In the genomic region with DNA sequence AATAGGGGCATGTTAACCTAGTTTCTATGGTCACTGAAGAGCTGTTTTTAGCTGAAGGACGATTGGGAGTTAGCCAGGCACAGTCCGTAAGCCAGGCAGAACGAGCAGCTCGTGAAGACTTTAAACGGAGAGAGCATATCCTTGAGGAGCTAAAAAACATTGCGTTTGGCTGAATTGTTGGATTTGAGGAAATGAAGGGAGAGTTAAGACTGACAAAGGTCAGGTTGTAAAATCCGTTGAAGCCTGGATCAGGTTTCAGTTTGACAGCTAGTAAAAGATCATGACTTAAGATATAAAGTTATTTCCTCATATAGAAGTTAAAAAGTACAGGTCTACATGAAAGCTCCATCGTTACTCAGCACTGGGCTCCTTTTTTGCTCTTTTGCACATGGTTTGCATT, we compare ENCODE assay signal across 29 cellular contexts. TPM values are rescaled to one million over a fixed set of nuclear protein-coding genes. Genes with fewer than 3 reads are reported as not detected.
DNase-seq lines count a peak whose midpoint lies in the region; ATAC-seq and TF ChIP-seq lines count a peak whose summit lies in the region.
"Had no signal": no experiment of that assay in that cellular context is flagged by ENCODE, and none has a peak within 500 bp of the region (broad histone marks: within the 10 kb centered on the region; RNA-seq: fewer than 3 reads in every experiment).

No MANE protein-coding gene starts in this region.

- H3K27me3 ChIP-seq in left ventricle myocardium inferior (ENCODE audit: low read depth) (no peaks in the 10 kb centered on the region), adrenal gland (no peaks in the 10 kb centered on the region), mucosa of rectum (ENCODE audit: control insufficient read depth in 2 of 2, insufficient read depth in 2 of 2, low read length in 2 of 2) (no peaks in the 10 kb centered on the region), tibial artery (no peaks in the 10 kb centered on the region), ovary (no peaks in the 10 kb centered on the region)
- H3K27me3 ChIP-seq: body of pancreas, MG63 had no signal

- DNase-seq in left ventricle myocardium inferior, result no peak
- no peak for DNase-seq in left cardiac atrium
- DNase-seq in adrenal gland, result peak in 1 of 7 donors; percentile 47
- DNase-seq in tibial artery, result no peak
- no peak for DNase-seq in ovary
- DNase-seq in ACHN, result no peak
- DNase-seq: activated CD4-positive, alpha-beta T cell treated with anti-CD3 and anti-CD28 coated beads, Interleukin-2, amount 50 U/mL, for 4 hours; activated CD8-positive, alpha-beta memory T cell treated with anti-CD3 and anti-CD28 coated beads, Interleukin-2, amount 50 U/mL, for 48 hours; body of pancreas; Calu3; EL; H7; IMR-90; left lung; MG63; NCI-H1436 treated with DMSO at 0.1 percent for 48 hours; NCI-H524; NK-92 treated with Interleukin-12 subunit alpha and Interleukin-12 subunit beta, amount 100 ng/mL, for 24 hours; RPMI8226; SK-N-SH; stimulated activated CD4-positive, alpha-beta T cell treated with anti-CD3 and anti-CD28 coated beads, Interleukin-4, amount 100 ng/mL, for 4 hours; stimulated activated naive CD8-positive, alpha-beta T cell treated with anti-CD3 and anti-CD28 coated beads, Interleukin-15, Interleukin-2, amounts not matched to agents 100 U/mL and 50 U/mL, for 24 hours had no signal

- 33 to 54% (median 40%) methylated on average over 8 of the region's 8 CpGs for WGBS in adrenal gland, 4 donors
- 52 to 60% (median 58%) methylated on average over 8 of the region's 8 CpGs for WGBS in ovary, 3 donors

- TF ChIP-seq POLR2A in adrenal gland (IDR thresholded peaks at IDR 0.05), result no peak
- TF ChIP-seq POLR2A in ovary (IDR thresholded peaks at IDR 0.05), result no peak

- H3K9me3 ChIP-seq in left ventricle myocardium inferior (replicated peaks) (no peaks in the 10 kb centered on the region), adrenal gland (replicated peaks in 1 of 3) (no peaks in the 10 kb centered on the region), mucosa of rectum (ENCODE audit: control insufficient read depth in 2 of 2, low read length in 2 of 2) (no peaks in the 10 kb centered on the region), tibial artery (no peaks in the 10 kb centered on the region), ovary (no peaks in the 10 kb centered on the region)
- H3K9me3 ChIP-seq: A549, body of pancreas, left lung, MG63, SK-N-SH had no signal

- intact Hi-C loops in left ventricle myocardium inferior (cut with micrococcal nuclease), result no loop called here
- intact Hi-C loops in left cardiac atrium (cut with DNase I), result no loop called here
- intact Hi-C loops in adrenal gland (cut with DNase I), result no loop called here
- intact Hi-C loops in tibial artery (cut with DNase I; ENCODE audit: low total_unique reads), result no loop called here
- intact Hi-C loops in ovary (cut with DNase I), result loop anchor here in 1 of 4 donors (10.0 kb wide), 1 partner anchor 766 kb away; no protein-coding TSS in a partner anchor

- TF ChIP-seq EP300 in ovary (IDR thresholded peaks at IDR 0.05), result no peak

- TF ChIP-seq CTCF in left ventricle myocardium inferior (IDR thresholded peaks at IDR 0.05; ENCODE audit: borderline replicate concordance), result no peak
- no peak for TF ChIP-seq CTCF in adrenal gland (IDR thresholded peaks at IDR 0.05)
- no peak for TF ChIP-seq CTCF in tibial artery (IDR thresholded peaks at IDR 0.05)
- TF ChIP-seq CTCF in ovary (IDR thresholded peaks at IDR 0.05), result no peak

- H3K9ac ChIP-seq in mucosa of rectum (ENCODE audit: low read depth in 1 of 2, low read length in 2 of 2), result peak overlapping the region in 1 of 2 donors; percentile 47
- H3K9ac ChIP-seq: neural progenitor cell, SK-N-SH had no signal

- peaks cover 35% of the 10 kb centered on the region for H3K36me3 ChIP-seq in left ventricle myocardium inferior
- peaks cover 0 to 12% of the 10 kb centered on the region in 2 donors for H3K36me3 ChIP-seq in adrenal gland (replicated peaks in 1 of 2)
- H3K36me3 ChIP-seq in mucosa of rectum (ENCODE audit: control insufficient read depth in 2 of 2, insufficient read depth in 2 of 2, low read length in 2 of 2), result peaks cover 11 to 18% of the 10 kb centered on the region in 2 donors
- peaks cover 31 to 42% (median 40%) of the 10 kb centered on the region in 3 donors for H3K36me3 ChIP-seq in tibial artery
- H3K36me3 ChIP-seq in ovary, result no peaks in the 10 kb centered on the region
- H3K36me3 ChIP-seq: neural progenitor cell had no signal

- H3K4me1 ChIP-seq in left ventricle myocardium inferior, result peaks cover 69% of the 10 kb centered on the region
- H3K4me1 ChIP-seq in adrenal gland (replicated peaks in 1 of 2), result peaks cover under 1 to 29% of the 10 kb centered on the region in 2 donors
- peaks cover 52 to 53% of the 10 kb centered on the region in 2 donors for H3K4me1 ChIP-seq in mucosa of rectum (ENCODE audit: control insufficient read depth in 2 of 2, insufficient read depth in 2 of 2, low read length in 2 of 2)
- peaks cover 0 to 46% (median 29%) of the 10 kb centered on the region in 4 donors for H3K4me1 ChIP-seq in tibial artery
- H3K4me1 ChIP-seq in ovary (ENCODE audit: insufficient read depth), result peaks cover 3% of the 10 kb centered on the region
- H3K4me1 ChIP-seq: neural progenitor cell had no signal

- H3K27ac ChIP-seq in left ventricle myocardium inferior (replicated peaks), result peak overlapping the region; percentile 100
- H3K27ac ChIP-seq in adrenal gland, result peak overlapping the region in 4 of 5 donors; percentile 33 to 59 (median 36)
- H3K27ac ChIP-seq in mucosa of rectum (ENCODE audit: low read depth in 2 of 2, low read length in 2 of 2), result peak overlapping the region; percentile 87 to 89
- H3K27ac ChIP-seq in tibial artery, result peak overlapping the region; percentile 13 to 99
- H3K27ac ChIP-seq in ovary, result no peak overlapping the region
- H3K27ac ChIP-seq: A549, body of pancreas, left lung, neural progenitor cell had no signal

- H3K4me3 ChIP-seq in left ventricle myocardium inferior, result peak overlapping the region; percentile 98
- H3K4me3 ChIP-seq in adrenal gland, result no peak overlapping the region
- peak overlapping the region in 1 of 2 donors; percentile 46 for H3K4me3 ChIP-seq in mucosa of rectum (ENCODE audit: low read length in 2 of 2)
- H3K4me3 ChIP-seq in tibial artery, result no peak overlapping the region
- no peak overlapping the region for H3K4me3 ChIP-seq in ovary
- H3K4me3 ChIP-seq: A549, body of pancreas, coronary artery, left lung, MG63, neural progenitor cell had no signal

- in situ Hi-C loops in ACHN (cut with HindIII; ENCODE audit: low pct_ligation_motif_present, low pct_unique_long_range_greater_than_20kb, low sequenced_read_pairs), result no loop called here

- ATAC-seq in left cardiac atrium, result no peak
- no peak for ATAC-seq in GM18861 (IDR thresholded peaks at IDR 0.05; ENCODE audit: unreplicated experiment)
- ATAC-seq: A549; body of pancreas; left lung; stimulated activated naive CD8-positive, alpha-beta T cell treated with anti-CD3 and anti-CD28 coated beads, Interleukin-15, Interleukin-2, amounts not matched to agents 100 U/mL and 50 U/mL, for 24 hours had no signal

RNA-seq across cellular contexts. Expression of a gene that starts 2.8 kb away (rescaled TPM):
- total RNA-seq in left ventricle myocardium inferior, result 362 TPM
- 100 to 1,000 TPM; 177 to 200 TPM for total RNA-seq in left cardiac atrium
- 10 to 100 TPM; 16.5 to 71.1 (median 31.5) TPM for total RNA-seq in adrenal gland
- 10 to 100 TPM; 21.6 to 52.1 (median 34.8) TPM for polyA plus RNA-seq in adrenal gland
- 10 to 100 TPM; 18.4 to 51.3 (median 31.6) TPM for total RNA-seq in ovary
- 10 to 100 TPM; 36.1 to 63.2 TPM for polyA plus RNA-seq in ovary

RNA-seq across cellular contexts. Expression of a gene that starts 5.1 kb away (rescaled TPM):
- 126 TPM for total RNA-seq in left ventricle myocardium inferior
- 100 to 1,000 TPM; 104 to 129 TPM for total RNA-seq in left cardiac atrium
- total RNA-seq in adrenal gland, result 100 to 1,000 TPM in 6 of 8 donors, 10 to 100 TPM in 2; 76.0 to 202 (median 119) TPM
- polyA plus RNA-seq in adrenal gland, result 100 to 1,000 TPM in 1 of 3 donors, 10 to 100 TPM in 2; 45.2 to 121 (median 99.7) TPM
- total RNA-seq in ovary, result 10 to 100 TPM; 30.0 to 84.2 (median 69.3) TPM
- polyA plus RNA-seq in ovary, result 100 to 1,000 TPM in 1 of 2 donors, 10 to 100 TPM in 1; 68.1 to 172 TPM

RNA-seq across cellular contexts. Expression of a gene that starts 32.8 kb away (rescaled TPM):
- total RNA-seq in left ventricle myocardium inferior (0.80 TPM), left cardiac atrium (1 to 10 TPM in 1 of 2 donors, under 1 TPM in 1; 0.68 to 2.0 TPM), adrenal gland (under 1 TPM in 3 of 8 donors, not detected in 5; 0.24 to 0.78 (median 0.65) TPM), ovary (under 1 TPM in 2 of 7 donors, not detected in 5; 0.42 to 0.89 TPM)
- polyA plus RNA-seq in adrenal gland (under 1 TPM in 1 of 3 donors, not detected in 2; 0.33 TPM), ovary (under 1 TPM in 1 of 2 donors, not detected in 1; 0.02 TPM)
- total RNA-seq: body of pancreas, H7, IMR-90, mesothelial cell of epicardium had no signal
- polyA plus RNA-seq: A549, BJ, IMR-90, SK-N-SH had no signal

RNA-seq across cellular contexts. Expression of a gene that starts 47.9 kb away (rescaled TPM):
- 20.8 TPM for total RNA-seq in left ventricle myocardium inferior
- total RNA-seq in left cardiac atrium, result 10 to 100 TPM; 23.4 to 24.1 TPM
- total RNA-seq in adrenal gland, result 10 to 100 TPM; 25.6 to 83.2 (median 38.4) TPM
- polyA plus RNA-seq in adrenal gland, result 10 to 100 TPM; 16.0 to 25.7 (median 17.7) TPM
- 10 to 100 TPM; 29.2 to 69.7 (median 32.8) TPM for total RNA-seq in ovary
- 10 to 100 TPM; 33.0 to 47.0 TPM for polyA plus RNA-seq in ovary

RNA-seq across cellular contexts. Expression of a gene that starts 58.7 kb away (rescaled TPM):
- not detected for total RNA-seq in left ventricle myocardium inferior
- 1 to 10 TPM in 1 of 2 donors, under 1 TPM in 1; 0.52 to 6.9 TPM for total RNA-seq in left cardiac atrium
- under 1 TPM in 1 of 8 donors, not detected in 7; 0.42 TPM for total RNA-seq in adrenal gland
- polyA plus RNA-seq in adrenal gland, result 1 to 10 TPM in 2 of 3 donors, under 1 TPM in 1; 0.37 to 1.9 (median 1.6) TPM
- total RNA-seq in ovary, result 100 to 1,000 TPM in 1 of 7 donors, 10 to 100 TPM in 4, 1 to 10 TPM in 2; 1.2 to 246 (median 18.9) TPM
- 1 to 10 TPM; 2.9 to 9.6 TPM for polyA plus RNA-seq in ovary
- total RNA-seq: IMR-90 had no signal
- polyA plus RNA-seq: A549, BJ, IMR-90 had no signal

Comparison
In these comparisons a context has a peak if more than half of its experiments do, and no peak if none do; other contexts are left out.
1. H3K27ac ChIP-seq: peak in left ventricle myocardium inferior (single experiment), adrenal gland (4 of 5), mucosa of rectum (2 of 2) and tibial artery (2 of 2); none in ovary (0 of 2).